ENCODE assay signal across 8 cellular contexts in genomic region chr15:69414702-69415161, GRCh38. TPM values are rescaled to one million over a fixed set of nuclear protein-coding genes. Genes with fewer than 3 reads are reported as not detected.
DNase-seq lines count a peak whose midpoint lies in the region; ATAC-seq and TF ChIP-seq lines count a peak whose summit lies in the region.

No MANE protein-coding gene starts in this region.

- no peak for TF ChIP-seq CTCF in heart left ventricle (IDR thresholded peaks at IDR 0.05)
- no peak for TF ChIP-seq CTCF in psoas muscle (IDR thresholded peaks at IDR 0.05)

- TF ChIP-seq POLR2A in heart left ventricle (IDR thresholded peaks at IDR 0.05): no peak

- H3K4me3 ChIP-seq in heart left ventricle (peak overlapping the region; percentile 55 to 91 (median 79)), psoas muscle (peak overlapping the region; percentile 86)

- peaks cover 24% of the 10 kb centered on the region for H3K36me3 Mint-ChIP-seq in activated naive CD4-positive, alpha-beta T cell treated with anti-CD3 and anti-CD28 coated beads, Interleukin-2, amount 10 ng/mL, durations not matched to agents 7 days and 5 days
- H3K36me3 Mint-ChIP-seq in activated T-helper 1 cell treated with anti-CD3 and anti-CD28 coated beads, Interleukin-12 subunit alpha, Interleukin-12 subunit beta, Interleukin-2, Interleukin-4 antibody, amounts not matched to agents 30 ng/mL and 10 ng/mL and 1 ng/mL, durations not matched to agents 14 hours and 24 hours and 36 hours (ENCODE audit: low read depth): peaks cover 20% of the 10 kb centered on the region

- no peak overlapping the region for H3K27ac Mint-ChIP-seq in activated naive CD4-positive, alpha-beta T cell treated with anti-CD3 and anti-CD28 coated beads, Interleukin-2, amount 10 ng/mL, durations not matched to agents 7 days and 5 days
- H3K27ac Mint-ChIP-seq in activated T-helper 1 cell treated with anti-CD3 and anti-CD28 coated beads, Interleukin-12 subunit alpha, Interleukin-12 subunit beta, Interleukin-2, Interleukin-4 antibody, amounts not matched to agents 30 ng/mL and 10 ng/mL and 1 ng/mL, durations not matched to agents 14 hours and 24 hours and 36 hours: peak overlapping the region; percentile 53

- peak; percentile 32 to 64 (median 40) for ATAC-seq in heart left ventricle
- peak; percentile 17 to 44 (median 26) for ATAC-seq in psoas muscle

- no peaks in the 10 kb centered on the region for H3K9me3 Mint-ChIP-seq in activated naive CD4-positive, alpha-beta T cell treated with anti-CD3 and anti-CD28 coated beads, Interleukin-2, amount 10 ng/mL, durations not matched to agents 7 days and 5 days
- no peaks in the 10 kb centered on the region for H3K9me3 Mint-ChIP-seq in activated T-helper 1 cell treated with anti-CD3 and anti-CD28 coated beads, Interleukin-12 subunit alpha, Interleukin-12 subunit beta, Interleukin-2, Interleukin-4 antibody, amounts not matched to agents 30 ng/mL and 10 ng/mL and 1 ng/mL, durations not matched to agents 14 hours and 24 hours and 36 hours

- H3K27ac ChIP-seq in heart left ventricle: peak overlapping the region in 6 of 12 donors; percentile 13 to 51 (median 34)
- H3K27ac ChIP-seq in psoas muscle: peak overlapping the region; percentile 10
- no peak overlapping the region for H3K27ac ChIP-seq in caudate nucleus (ENCODE audit: low read depth, low read length)

- peak overlapping the region; percentile 86 for H3K4me3 Mint-ChIP-seq in activated naive CD4-positive, alpha-beta T cell treated with anti-CD3 and anti-CD28 coated beads, Interleukin-2, amount 10 ng/mL, durations not matched to agents 7 days and 5 days
- H3K4me3 Mint-ChIP-seq in activated T-helper 1 cell treated with anti-CD3 and anti-CD28 coated beads, Interleukin-12 subunit alpha, Interleukin-12 subunit beta, Interleukin-2, Interleukin-4 antibody, amounts not matched to agents 30 ng/mL and 10 ng/mL and 1 ng/mL, durations not matched to agents 14 hours and 24 hours and 36 hours: peak overlapping the region; percentile 87

- CTCF ChIA-PET in activated naive CD4-positive, alpha-beta T cell treated with anti-CD3 and anti-CD28 coated beads, Interleukin-2, amount 10 ng/mL, durations not matched to agents 7 days and 5 days (lab: Charles Lee): no interaction called here
- CTCF ChIA-PET in HEK293T (lab: Yijun Ruan, JAX): interaction anchor here (0.6 to 1.6 kb wide), 2 partner anchors 34 to 48 kb away, joined by 3 to 5 read pairs; no protein-coding TSS in a partner anchor

- POLR2A ChIA-PET in HEK293T (lab: Yijun Ruan, JAX): interaction anchor here (0.6 to 2.3 kb wide), 11 partner anchors 10 to 355 kb away, joined by 3 to 28 read pairs (median 3); partner anchors contain the start of gene RPLP1

- DNase-seq in activated naive CD4-positive, alpha-beta T cell treated with anti-CD3 and anti-CD28 coated beads, Interleukin-2, amount 10 ng/mL, durations not matched to agents 7 days and 5 days: peak; percentile 48
- no peak for DNase-seq in activated naive CD4-positive, alpha-beta T cell treated with anti-CD3 and anti-CD28 coated beads, Interleukin-2, amount 50 U/mL, for 16 hours
- DNase-seq in HEK293T (ENCODE audit: extremely low spot score) (peak; percentile 61), M059J (ENCODE audit: low read depth) (peak; percentile 93), heart left ventricle (peak in 2 of 5 donors; percentile 14 to 32), psoas muscle (no peak), caudate nucleus (lab: John Stamatoyannopoulos, UW) (no peak)
- peak; percentile 22 for DNase-seq in activated T-helper 1 cell treated with anti-CD3 and anti-CD28 coated beads, Interleukin-12 subunit alpha, Interleukin-12 subunit beta, Interleukin-2, Interleukin-4 antibody, amounts not matched to agents 30 ng/mL and 10 ng/mL and 1 ng/mL, durations not matched to agents 14 hours and 24 hours and 36 hours (ENCODE audit: low spot score)

- H3K27me3 ChIP-seq in heart left ventricle: no peaks in the 10 kb centered on the region
- peaks cover 0 to 16% (median 0%) of the 10 kb centered on the region in 3 donors for H3K27me3 ChIP-seq in psoas muscle (ENCODE audit: insufficient read depth in 3 of 3, low read length in 2 of 3)

- H3K9me3 ChIP-seq in heart left ventricle: no peaks in the 10 kb centered on the region
- H3K9me3 ChIP-seq in psoas muscle: no peaks in the 10 kb centered on the region

- H3K27me3 Mint-ChIP-seq in activated naive CD4-positive, alpha-beta T cell treated with anti-CD3 and anti-CD28 coated beads, Interleukin-2, amount 10 ng/mL, durations not matched to agents 7 days and 5 days: peaks cover 10% of the 10 kb centered on the region
- peaks cover 2% of the 10 kb centered on the region for H3K27me3 Mint-ChIP-seq in activated T-helper 1 cell treated with anti-CD3 and anti-CD28 coated beads, Interleukin-12 subunit alpha, Interleukin-12 subunit beta, Interleukin-2, Interleukin-4 antibody, amounts not matched to agents 30 ng/mL and 10 ng/mL and 1 ng/mL, durations not matched to agents 14 hours and 24 hours and 36 hours (ENCODE audit: insufficient read depth)

- intact Hi-C loops in activated T-helper 1 cell treated with anti-CD3 and anti-CD28 coated beads, Interleukin-12 subunit alpha, Interleukin-12 subunit beta, Interleukin-2, Interleukin-4 antibody, amounts not matched to agents 30 ng/mL and 10 ng/mL and 1 ng/mL, durations not matched to agents 14 hours and 24 hours and 36 hours (cut with micrococcal nuclease): loop anchor here (1.0 to 10.0 kb wide), 10 partner anchors 29 to 1360 kb away; partner anchors contain the start of genes ANP32A, GLCE, PIAS1 and RPLP1
- intact Hi-C loops in heart left ventricle (cut with DNase I) (loop anchor here in 3 of 10 donors (5.0 kb wide), 2 partner anchors 38 to 357 kb away; partner anchors contain the start of gene RPLP1 (in 2 of the 3)), psoas muscle (cut with DNase I) (no loop called here)

- H3K36me3 ChIP-seq in heart left ventricle (no peaks in the 10 kb centered on the region), psoas muscle (ENCODE audit: insufficient read depth in 1 of 2, low read depth in 1 of 2) (no peaks in the 10 kb centered on the region)

- H3K4me1 ChIP-seq in heart left ventricle (peaks cover 0 to 15% (median 2%) of the 10 kb centered on the region in 12 donors), psoas muscle (no peaks in the 10 kb centered on the region)

- WGBS in heart left ventricle, 4 donors: 0 to 2% (median 0%) methylated on average over 8 to 29 of the region's 29 CpGs
- WGBS in psoas muscle, 3 donors: 0 to 1% (median 1%) methylated on average over 15 to 29 of the region's 29 CpGs

- H3K4me1 Mint-ChIP-seq in activated naive CD4-positive, alpha-beta T cell treated with anti-CD3 and anti-CD28 coated beads, Interleukin-2, amount 10 ng/mL, durations not matched to agents 7 days and 5 days: peaks cover 41% of the 10 kb centered on the region
- H3K4me1 Mint-ChIP-seq in activated T-helper 1 cell treated with anti-CD3 and anti-CD28 coated beads, Interleukin-12 subunit alpha, Interleukin-12 subunit beta, Interleukin-2, Interleukin-4 antibody, amounts not matched to agents 30 ng/mL and 10 ng/mL and 1 ng/mL, durations not matched to agents 14 hours and 24 hours and 36 hours (ENCODE audit: low read depth): peaks cover 48% of the 10 kb centered on the region

TF ChIP-seq in HEK293T, 16 proteins besides CTCF, POLR2A, EP300 and RAD21:
- TF ChIP-seq FOXM1 (IDR thresholded peaks at IDR 0.05; ENCODE audit: borderline replicate concordance): no peak
- TF ChIP-seq ZNF384 (IDR thresholded peaks at IDR 0.05): no peak
- no peak for TF ChIP-seq PKNOX1 (IDR thresholded peaks at IDR 0.05)
- TF ChIP-seq BHLHE40 (IDR thresholded peaks at IDR 0.05; ENCODE audit: borderline replicate concordance): no peak
- TF ChIP-seq HDGF (IDR thresholded peaks at IDR 0.05; ENCODE audit: borderline replicate concordance): no peak
- TF ChIP-seq FOXA1 (IDR thresholded peaks at IDR 0.05): no peak
- no peak for TF ChIP-seq NFRKB (IDR thresholded peaks at IDR 0.05)
- no peak for TF ChIP-seq ELF4 (IDR thresholded peaks at IDR 0.05)
- no peak for TF ChIP-seq ARNT (IDR thresholded peaks at IDR 0.05)
- no peak for TF ChIP-seq CTBP1 (IDR thresholded peaks at IDR 0.05; ENCODE audit: borderline replicate concordance)
- no peak for TF ChIP-seq TARDBP (IDR thresholded peaks at IDR 0.05)
- no peak for TF ChIP-seq L3MBTL2 (conservative IDR thresholded peaks at IDR 0.05)
- no peak for TF ChIP-seq SP1 (IDR thresholded peaks at IDR 0.05)
- TF ChIP-seq FOXK2 (IDR thresholded peaks at IDR 0.05): no peak
- TF ChIP-seq SUZ12 (IDR thresholded peaks at IDR 0.05): no peak
- TF ChIP-seq LEF1 (IDR thresholded peaks at IDR 0.05; ENCODE audit: borderline replicate concordance): no peak
TF ChIP-seq in HEK293T: peak in this region for 0.

RNA-seq across cellular contexts. Expression of gene KIF23, which starts 0.6 kb away (rescaled TPM):
- total RNA-seq in M059J (2014; rRNA removed; shearing (Covaris generic)): 73.1 and 102 TPM in 2 replicates
- 40.8 and 41.6 TPM in 2 replicates for total RNA-seq in activated T-helper 1 cell treated with anti-CD3 and anti-CD28 coated beads, Interleukin-12 subunit alpha, Interleukin-12 subunit beta, Interleukin-2, Interleukin-4 antibody, amounts not matched to agents 30 ng/mL and 10 ng/mL and 1 ng/mL, durations not matched to agents 14 hours and 24 hours and 36 hours
- total RNA-seq in heart left ventricle (1 to 10 TPM in 4 of 9 donors, under 1 TPM in 4, not detected in 1; 0.32 to 7.7 (median 1.4) TPM), psoas muscle (under 1 TPM in 3 of 4 donors, not detected in 1; 0.25 to 0.69 (median 0.46) TPM)
- polyA plus RNA-seq in heart left ventricle (under 1 TPM; 0.23 to 0.54 TPM), psoas muscle (under 1 TPM; 0.04 to 0.56 (median 0.35) TPM)

RNA-seq across cellular contexts. Expression of gene RPLP1, which starts 37.9 kb away (rescaled TPM):
- total RNA-seq in M059J (2014; rRNA removed; shearing (Covaris generic)): 39.1 and 86.1 TPM in 2 replicates
- total RNA-seq in activated T-helper 1 cell treated with anti-CD3 and anti-CD28 coated beads, Interleukin-12 subunit alpha, Interleukin-12 subunit beta, Interleukin-2, Interleukin-4 antibody, amounts not matched to agents 30 ng/mL and 10 ng/mL and 1 ng/mL, durations not matched to agents 14 hours and 24 hours and 36 hours: 1,633 and 1,710 TPM in 2 replicates
- total RNA-seq in heart left ventricle: 1,000 to 10,000 TPM in 7 of 9 donors, 100 to 1,000 TPM in 2; 487 to 1,482 (median 1,221) TPM
- polyA plus RNA-seq in heart left ventricle: 1,000 to 10,000 TPM; 1,397 to 1,852 TPM
- total RNA-seq in psoas muscle: 1,000 to 10,000 TPM; 1,471 to 2,300 (median 1,863) TPM
- 1,000 to 10,000 TPM; 1,956 to 2,538 (median 2,265) TPM for polyA plus RNA-seq in psoas muscle

Comparison
In these comparisons a context has a peak if more than half of its experiments do, and no peak if none do; other contexts are left out.
1. DNase-seq: peak in activated naive CD4-positive, alpha-beta T cell treated with anti-CD3 and anti-CD28 coated beads, Interleukin-2, amount 10 ng/mL, durations not matched to agents 7 days and 5 days (single experiment), HEK293T (single experiment), M059J (single experiment) and activated T-helper 1 cell treated with anti-CD3 and anti-CD28 coated beads, Interleukin-12 subunit alpha, Interleukin-12 subunit beta, Interleukin-2, Interleukin-4 antibody, amounts not matched to agents 30 ng/mL and 10 ng/mL and 1 ng/mL, durations not matched to agents 14 hours and 24 hours and 36 hours (single experiment); none in activated naive CD4-positive, alpha-beta T cell treated with anti-CD3 and anti-CD28 coated beads, Interleukin-2, amount 50 U/mL, for 16 hours (single experiment), psoas muscle (0 of 2) and caudate nucleus (0 of 61).